In genomic region chr5:140322751-140323731, GRCh38 we compare ENCODE assay signal across 8 cellular contexts. TPM values are rescaled to one million over a fixed set of nuclear protein-coding genes. Genes with fewer than 3 reads are reported as not detected.
DNase-seq lines count a peak whose midpoint lies in the region; ATAC-seq and TF ChIP-seq lines count a peak whose summit lies in the region.

No MANE protein-coding gene starts in this region.

- peak; percentile 96 for DNase-seq in Daoy (ENCODE audit: low read depth)
- DNase-seq in SJSA1 (ENCODE audit: low read depth in 1 of 2, low spot score in 2 of 2) = peak; percentile 96 to 97
- DNase-seq in globus pallidus (ENCODE audit: low spot score) = peak; percentile 82
- no peak for DNase-seq in psoas muscle
- no peak for DNase-seq in GF-D8 (lab: John Stamatoyannopoulos, UW)

- H3K4me1 ChIP-seq in SJSA1 (replicated peaks) = peaks cover 49% of the 10 kb centered on the region
- peaks cover 27% of the 10 kb centered on the region for H3K4me1 ChIP-seq in psoas muscle

- no peak for TF ChIP-seq CTCF in psoas muscle (IDR thresholded peaks at IDR 0.05)

- intact Hi-C loops in psoas muscle (cut with DNase I) = no loop called here

- H3K4me3 ChIP-seq in SJSA1 (no peak overlapping the region), psoas muscle (no peak overlapping the region)

- no peaks in the 10 kb centered on the region for H3K36me3 ChIP-seq in SJSA1
- H3K36me3 ChIP-seq in psoas muscle (ENCODE audit: insufficient read depth in 1 of 2, low read depth in 1 of 2) = no peaks in the 10 kb centered on the region

- ATAC-seq in psoas muscle (peak; percentile 52 to 77 (median 71)), GM18907 (IDR thresholded peaks at IDR 0.05; ENCODE audit: unreplicated experiment) (no peak), GM21576 (IDR thresholded peaks at IDR 0.05; ENCODE audit: unreplicated experiment) (no peak), HG03095 (IDR thresholded peaks at IDR 0.05; ENCODE audit: unreplicated experiment) (no peak)

- H3K27me3 ChIP-seq in SJSA1 (replicated peaks) = no peaks in the 10 kb centered on the region
- no peaks in the 10 kb centered on the region for H3K27me3 ChIP-seq in psoas muscle (ENCODE audit: insufficient read depth in 3 of 3, low read length in 2 of 3)

- H3K27ac ChIP-seq in SJSA1 (peak overlapping the region; percentile 94), psoas muscle (peak overlapping the region; percentile 54)

- 21 to 33% (median 28%) methylated on average over 9 of the region's 9 CpGs for WGBS in psoas muscle, 3 donors

- H3K9me3 ChIP-seq in SJSA1 (replicated peaks) (no peaks in the 10 kb centered on the region), psoas muscle (no peaks in the 10 kb centered on the region)

RNA-seq across cellular contexts. Expression of gene PFDN1, which starts 20.1 kb away (rescaled TPM):
- total RNA-seq in Daoy (2014; rRNA removed; shearing (Covaris generic)) = 144 and 162 TPM in 2 replicates
- 200 and 218 TPM in 2 replicates for total RNA-seq in SJSA1 (2014; rRNA removed; shearing (Covaris generic))
- 10 to 100 TPM; 35.9 to 55.0 (median 42.3) TPM for total RNA-seq in psoas muscle
- 100 to 1,000 TPM in 1 of 3 donors, 10 to 100 TPM in 2; 84.2 to 115 (median 90.6) TPM for polyA plus RNA-seq in psoas muscle

RNA-seq across cellular contexts. Expression of gene HBEGF, which starts 23.4 kb away (rescaled TPM):
- 68.9 and 81.9 TPM in 2 replicates for total RNA-seq in Daoy (2014; rRNA removed; shearing (Covaris generic))
- 44.2 and 46.9 TPM in 2 replicates for total RNA-seq in SJSA1 (2014; rRNA removed; shearing (Covaris generic))
- 10 to 100 TPM; 28.9 to 36.7 (median 34.2) TPM for total RNA-seq in psoas muscle
- 10 to 100 TPM; 14.5 to 60.8 (median 27.6) TPM for polyA plus RNA-seq in psoas muscle

RNA-seq across cellular contexts. Expression of gene SLC4A9, which starts 37.0 kb away (rescaled TPM):
- not detected in 2 replicates for total RNA-seq in Daoy (2014; rRNA removed; shearing (Covaris generic))
- total RNA-seq in SJSA1 (2014; rRNA removed; shearing (Covaris generic)) = not detected in 2 replicates
- not detected for total RNA-seq in psoas muscle
- polyA plus RNA-seq in psoas muscle = under 1 TPM in 1 of 3 donors, not detected in 2; 0.09 TPM

Comparison
In these comparisons a context has a peak if more than half of its experiments do, and no peak if none do; other contexts are left out.
1. DNase-seq: peak in Daoy (single experiment), SJSA1 (2 of 2) and globus pallidus (single experiment); none in psoas muscle (0 of 2) and GF-D8 (single experiment).
2. ATAC-seq: peak in psoas muscle (4 of 4); none in GM18907 (single experiment), GM21576 (single experiment) and HG03095 (single experiment).